21 cellular contexts compared by ENCODE assay signal in the genomic region with DNA sequence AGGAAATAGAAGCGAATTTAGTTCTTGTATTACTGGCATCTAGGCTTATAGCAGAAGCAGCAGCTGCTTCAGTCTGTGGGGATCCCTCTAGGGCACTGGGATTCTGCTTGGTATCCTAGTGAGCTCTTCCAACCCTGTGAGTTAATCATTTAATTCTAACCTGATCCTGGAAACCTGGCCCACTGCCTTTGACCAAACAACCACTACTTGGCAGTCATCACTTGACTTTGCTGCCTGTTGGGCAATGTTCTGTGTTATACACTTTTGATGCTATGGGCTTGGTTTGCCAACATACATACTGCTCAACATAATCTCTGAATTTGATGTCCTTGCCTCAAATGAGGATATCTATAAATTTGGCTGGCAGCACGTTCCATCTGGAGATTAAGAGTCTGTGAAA.
"Had no signal": no experiment of that assay in that cellular context is flagged by ENCODE, and none has a peak within 500 bp of the region (broad histone marks: within the 10 kb centered on the region; RNA-seq: fewer than 3 reads in every experiment).

No MANE protein-coding gene starts in this region.

- H3K4me1 Mint-ChIP-seq: activated B cell treated with CpG ODN at 0.5 μM for 24 hours; natural killer cell; stimulated activated memory B cell treated with anti-CD40 and anti-IgM and Interleukin-4, amounts not matched to agents 10 μg/mL and 1 μg/mL and 100 μg/mL, for 72 hours; stimulated activated naive CD8-positive, alpha-beta T cell treated with anti-CD3 and anti-CD28 coated beads, Interleukin-15, amount 100 ng/mL, for 72 hours; T-helper 17 cell had no signal

- H3K4me1 ChIP-seq: left ventricle myocardium inferior, vagina had no signal

- H3K4me3 ChIP-seq: cardiac muscle cell, left ventricle myocardium inferior, lung, skin epidermis, vagina had no signal

- H3K36me3 ChIP-seq: cardiac muscle cell, left ventricle myocardium inferior, vagina had no signal

- H3K36me3 Mint-ChIP-seq: natural killer cell; stimulated activated memory B cell treated with anti-CD40 and anti-IgM and Interleukin-4, amounts not matched to agents 10 μg/mL and 1 μg/mL and 100 μg/mL, for 72 hours; type B pancreatic cell had no signal

- H3K9me3 ChIP-seq: vagina had no signal

- H3K27ac ChIP-seq: cardiac muscle cell, left ventricle myocardium inferior, skin epidermis, vagina had no signal

- H3K9me3 Mint-ChIP-seq: type B pancreatic cell had no signal

- H3K27me3 Mint-ChIP-seq: activated B cell treated with CpG ODN at 0.5 μM for 24 hours; activated CD8-positive, alpha-beta T cell treated with anti-CD3 and anti-CD28 coated beads for 36 hours; stimulated activated memory B cell treated with anti-CD40 and anti-IgM and Interleukin-4, amounts not matched to agents 10 μg/mL and 1 μg/mL and 100 μg/mL, for 72 hours; stimulated activated naive CD8-positive, alpha-beta T cell treated with anti-CD3 and anti-CD28 coated beads, Interleukin-15, amount 100 ng/mL, for 72 hours; T-helper 17 cell; type B pancreatic cell had no signal

- DNase-seq: activated B cell treated with CpG ODN at 0.5 μM for 24 hours; activated CD4-positive, alpha-beta T cell treated with anti-CD3 and anti-CD28 coated beads, Interleukin-2, amount 50 U/mL, for 1 hour; activated CD8-positive, alpha-beta T cell treated with anti-CD3 and anti-CD28 coated beads for 36 hours; activated T-cell treated with anti-CD3 and anti-CD28 coated beads, Interleukin-2, amount 50 U/mL, for 48 hours; foreskin melanocyte; left ventricle myocardium inferior; mesendoderm; natural killer cell; stimulated activated CD4-positive, alpha-beta T cell treated with anti-CD3 and anti-CD28 coated beads, Interleukin-4, amount 100 ng/mL, for 4 hours; stimulated activated CD8-positive, alpha-beta memory T cell treated with anti-CD3 and anti-CD28 coated beads, Interleukin-4, amount 100 ng/mL, for 48 hours; stimulated activated naive CD8-positive, alpha-beta T cell treated with anti-CD3 and anti-CD28 coated beads, Interleukin-15, amount 100 ng/mL, for 72 hours; SW 1271; T-helper 17 cell had no signal

- H3K27ac Mint-ChIP-seq: activated B cell treated with CpG ODN at 0.5 μM for 24 hours; activated CD8-positive, alpha-beta T cell treated with anti-CD3 and anti-CD28 coated beads for 36 hours; activated naive CD4-positive, alpha-beta T cell treated with anti-CD3 and anti-CD28 coated beads, Interleukin-2, amount 50 U/mL, for 72 hours; activated T-helper 2 cell treated with anti-CD3 and anti-CD28 coated beads, Interferon-gamma antibody, Interleukin-2, Interleukin-4, amounts not matched to agents 10 μg/mL and 5 μg/mL and 100 μg/mL, durations not matched to agents 14 hours and 24 hours and 36 hours; natural killer cell; stimulated activated memory B cell treated with anti-CD40 and anti-IgM and Interleukin-4, amounts not matched to agents 10 μg/mL and 1 μg/mL and 100 μg/mL, for 72 hours; stimulated activated naive CD8-positive, alpha-beta T cell treated with anti-CD3 and anti-CD28 coated beads, Interleukin-15, amount 100 ng/mL, for 72 hours; T-helper 17 cell; type B pancreatic cell had no signal

- H3K4me3 Mint-ChIP-seq: activated B cell treated with CpG ODN at 0.5 μM for 24 hours; activated CD8-positive, alpha-beta T cell treated with anti-CD3 and anti-CD28 coated beads for 36 hours; natural killer cell; stimulated activated memory B cell treated with anti-CD40 and anti-IgM and Interleukin-4, amounts not matched to agents 10 μg/mL and 1 μg/mL and 100 μg/mL, for 72 hours; stimulated activated naive CD8-positive, alpha-beta T cell treated with anti-CD3 and anti-CD28 coated beads, Interleukin-15, amount 100 ng/mL, for 72 hours; T-helper 17 cell; type B pancreatic cell had no signal

- H3K27me3 ChIP-seq: cardiac muscle cell, vagina had no signal
